In the genomic region with DNA sequence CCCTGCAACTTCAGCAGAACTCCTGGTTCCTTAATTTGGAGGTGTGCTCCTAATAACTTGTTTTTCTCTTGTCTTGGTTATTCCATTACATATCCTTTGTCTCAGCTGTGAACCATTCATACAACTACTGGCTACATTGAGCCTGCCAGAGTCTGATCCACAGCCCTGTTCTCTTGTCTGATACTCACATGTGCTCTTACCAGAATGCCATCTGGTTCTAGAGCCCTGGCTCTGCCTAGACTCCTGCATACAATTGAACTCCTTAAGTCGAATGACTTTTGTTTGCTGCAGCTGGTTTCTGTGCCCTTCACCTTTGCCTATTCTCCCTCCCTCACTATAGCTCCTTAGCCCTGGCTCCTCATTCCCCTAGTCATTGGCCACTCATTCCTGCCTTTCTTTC, we compare ENCODE assay signal across 8 cellular contexts.
"Had no signal": no experiment of that assay in that cellular context is flagged by ENCODE, and none has a peak within 500 bp of the region (broad histone marks: within the 10 kb centered on the region; RNA-seq: fewer than 3 reads in every experiment).

No MANE protein-coding gene starts in this region.

- H2AFZ ChIP-seq: GM23338 had no signal

- H3K4me3 ChIP-seq: GM23338, K562 had no signal

- FAIRE-seq: H1, H54, HTR-8/SVneo, K562 had no signal

- H3K4me2 ChIP-seq: GM23338 had no signal

- ATAC-seq: GM23338, K562 had no signal

- DNase-seq: H9, HCEC 1CT, KG1 had no signal
